In genomic region chr19:37304190-37304883, GRCh38 we compare ENCODE assay signal across 10 cellular contexts.
DNase-seq lines count a peak whose midpoint lies in the region; ATAC-seq, FAIRE-seq and TF ChIP-seq lines count a peak whose summit lies in the region.
"Had no signal": no experiment of that assay in that cellular context is flagged by ENCODE, and none has a peak within 500 bp of the region (broad histone marks: within the 10 kb centered on the region; RNA-seq: fewer than 3 reads in every experiment).

No MANE protein-coding gene starts in this region.

- FAIRE-seq in astrocyte (lab: Jason Lieb, UNC): no peak
- FAIRE-seq: GM18507 had no signal

- peaks cover 12% of the 10 kb centered on the region for H3K9me3 Mint-ChIP-seq in astrocyte (ENCODE audit: unreplicated experiment)

- no peak overlapping the region for H3K4me3 Mint-ChIP-seq in astrocyte (ENCODE audit: unreplicated experiment)

- no peaks in the 10 kb centered on the region for H3K4me1 Mint-ChIP-seq in astrocyte (ENCODE audit: low read depth, unreplicated experiment)

- no peak for TF ChIP-seq CTCF in HEK293 (tag by site-specific recombination; IDR thresholded peaks at IDR 0.05)
- no peak for TF ChIP-seq CTCF in astrocyte (IDR thresholded peaks at IDR 0.05; ENCODE audit: insufficient read depth, low read depth, low read length)

- no peaks in the 10 kb centered on the region for H4K20me1 ChIP-seq in astrocyte (ENCODE audit: insufficient read depth, low read length)

- ATAC-seq in HG03378 (IDR thresholded peaks at IDR 0.05; ENCODE audit: unreplicated experiment): no peak

- H3K9me3 ChIP-seq in HEK293 (ENCODE audit: control insufficient read depth, insufficient read depth, low read depth, low read length): peaks cover 7% of the 10 kb centered on the region
- H3K9me3 ChIP-seq in astrocyte (ENCODE audit: insufficient read depth, low read depth, low read length): peaks cover 4% of the 10 kb centered on the region
- no peaks in the 10 kb centered on the region for H3K9me3 ChIP-seq in iPS-15b (ENCODE audit: control insufficient read depth, insufficient read depth, low read length)

- H3K4me1 ChIP-seq in HEK293 (ENCODE audit: control insufficient read depth, insufficient read depth, low read length) (no peaks in the 10 kb centered on the region), astrocyte (ENCODE audit: insufficient read depth, low read length) (no peaks in the 10 kb centered on the region), iPS-15b (ENCODE audit: control insufficient read depth, insufficient read depth, low read length) (no peaks in the 10 kb centered on the region)

- no peaks in the 10 kb centered on the region for H3K27me3 ChIP-seq in astrocyte (ENCODE audit: insufficient read depth, low read length)
- H3K27me3 ChIP-seq in iPS-15b (ENCODE audit: control insufficient read depth, insufficient read depth, low read length): no peaks in the 10 kb centered on the region

- no peak overlapping the region for H3K27ac Mint-ChIP-seq in astrocyte (ENCODE audit: unreplicated experiment)

- POLR2A ChIA-PET in HEK293 (lab: Yijun Ruan, JAX): no interaction called here

- CTCF ChIA-PET in HEK293 (lab: Yijun Ruan, JAX): no interaction called here

- H3K27me3 Mint-ChIP-seq in astrocyte (ENCODE audit: low read depth, unreplicated experiment): peaks cover 2% of the 10 kb centered on the region

- H3K36me3 Mint-ChIP-seq in astrocyte (ENCODE audit: low read depth, unreplicated experiment): no peaks in the 10 kb centered on the region

- H3K4me3 ChIP-seq in HEK293 (ENCODE audit: low read depth, low read length): peak overlapping the region; percentile 16; the same call in 1 of the 2 replicates
- no peak overlapping the region for H3K4me3 ChIP-seq in astrocyte (ENCODE audit: insufficient read depth, low read depth, low read length)
- peak overlapping the region; percentile 86 for H3K4me3 ChIP-seq in iPS-15b (ENCODE audit: low read depth, low read length)
- peak overlapping the region; percentile 32 for H3K4me3 ChIP-seq in skeletal muscle cell (ENCODE audit: low read depth, low read length)

- H3K27ac ChIP-seq in HEK293 (ENCODE audit: extremely low read depth, low read depth, low read length): no peak overlapping the region
- no peak overlapping the region for H3K27ac ChIP-seq in astrocyte (ENCODE audit: low read depth, low read length)

- DNase-seq in astrocyte (ENCODE audit: low read depth) (no peak), skeletal muscle cell (ENCODE audit: low read depth) (no peak), NCI-H2081 treated with DMSO at 0.1 percent for 48 hours (lab: John Stamatoyannopoulos, UW) (no peak), Ammon's horn (ENCODE audit: low spot score) (no peak)
- DNase-seq in stimulated activated naive CD4-positive, alpha-beta T cell (lab: John Stamatoyannopoulos, UW): no peak
- DNase-seq: activated CD4-positive, CD25-positive, alpha-beta regulatory T cell treated with anti-CD3 and anti-CD28 coated beads, Interleukin-2, amount 50 U/mL, for 72 hours had no signal

- no peak overlapping the region for H2AFZ ChIP-seq in astrocyte (ENCODE audit: low read depth, low read length)

- H3K36me3 ChIP-seq in HEK293 (ENCODE audit: control insufficient read depth in 2 of 2, insufficient read depth in 1 of 2, low read length in 2 of 2): no peaks in the 10 kb centered on the region
- H3K36me3 ChIP-seq in astrocyte (ENCODE audit: insufficient read depth, low read length): no peaks in the 10 kb centered on the region
- H3K36me3 ChIP-seq in iPS-15b (ENCODE audit: control insufficient read depth, insufficient read depth, low read length): no peaks in the 10 kb centered on the region

- H3K9ac ChIP-seq in astrocyte (ENCODE audit: low read length) (no peak overlapping the region), iPS-15b (ENCODE audit: low read depth, low read length) (peak overlapping the region; percentile 81)

- H3K4me2 ChIP-seq in astrocyte (ENCODE audit: low read length): peak overlapping the region; percentile 46

- no peaks in the 10 kb centered on the region for H3K79me2 ChIP-seq in astrocyte (ENCODE audit: insufficient read depth, low read length)

TF ChIP-seq in HEK293, 187 proteins besides CTCF, POLR2A, EP300 and RAD21 (continues in another document):
- TF ChIP-seq TSHZ1 (tag by site-specific recombination; IDR thresholded peaks at IDR 0.05; ENCODE audit: borderline replicate concordance) (no peak), ZNF768 (tag by site-specific recombination; IDR thresholded peaks at IDR 0.05) (no peak), PRDM10 (tag by site-specific recombination; IDR thresholded peaks at IDR 0.05) (no peak), ZNF391 (tag by site-specific recombination; IDR thresholded peaks at IDR 0.05; ENCODE audit: borderline replicate concordance, low read depth) (no peak), ZNF169 (tag by site-specific recombination; IDR thresholded peaks at IDR 0.05) (no peak), ZNF639 (tag by site-specific recombination; IDR thresholded peaks at IDR 0.05) (no peak), HOXD13 (CRISPR knock-in tag; IDR thresholded peaks at IDR 0.05; ENCODE audit: borderline replicate concordance) (no peak), OSR2 (tag by site-specific recombination; IDR thresholded peaks at IDR 0.05) (no peak)
